Comparison of ENCODE assay signal across 8 cellular contexts in genomic region chr10:114044251-114045070, GRCh38. TPM values are rescaled to one million over a fixed set of nuclear protein-coding genes. Genes with fewer than 3 reads are reported as not detected.
DNase-seq lines count a peak whose midpoint lies in the region; ATAC-seq and TF ChIP-seq lines count a peak whose summit lies in the region.

No MANE protein-coding gene starts in this region.

- no peaks in the 10 kb centered on the region for H3K9me3 Mint-ChIP-seq in CD4-positive, alpha-beta T cell
- no peaks in the 10 kb centered on the region for H3K9me3 Mint-ChIP-seq in effector memory CD8-positive, alpha-beta T cell
- peaks cover 4% of the 10 kb centered on the region for H3K9me3 Mint-ChIP-seq in neural progenitor cell

- intact Hi-C loops in CD4-positive, alpha-beta T cell (cut with DNase I, micrococcal nuclease), result loop anchor here in 1 of 2 experiments (5.0 kb wide), 2 partner anchors 53 to 82 kb away; no protein-coding TSS in a partner anchor

- peaks cover 9% of the 10 kb centered on the region for H3F3A ChIP-seq in neural progenitor cell (ENCODE audit: low read depth)

- H3K4me1 Mint-ChIP-seq in CD4-positive, alpha-beta T cell (ENCODE audit: low read depth), result peaks cover 7% of the 10 kb centered on the region
- peaks cover 8 to 9% of the 10 kb centered on the region in 2 donors for H3K4me1 Mint-ChIP-seq in effector memory CD8-positive, alpha-beta T cell (ENCODE audit: low read depth in 2 of 2)
- H3K4me1 Mint-ChIP-seq in neural progenitor cell, result peaks cover 13% of the 10 kb centered on the region

- peaks cover 72% of the 10 kb centered on the region for H3K27me3 Mint-ChIP-seq in CD4-positive, alpha-beta T cell
- H3K27me3 Mint-ChIP-seq in effector memory CD8-positive, alpha-beta T cell, result peaks cover 57 to 78% of the 10 kb centered on the region in 2 donors
- peaks cover 61% of the 10 kb centered on the region for H3K27me3 Mint-ChIP-seq in neural progenitor cell (ENCODE audit: insufficient read depth, low read depth)

- H3K36me3 ChIP-seq in neural progenitor cell, result no peaks in the 10 kb centered on the region

- no peak overlapping the region for H3K27ac ChIP-seq in CD4-positive, alpha-beta T cell (ENCODE audit: low read depth, low read length)
- H3K27ac ChIP-seq in neural progenitor cell, result no peak overlapping the region

- no peak for TF ChIP-seq CTCF in CD4-positive, alpha-beta T cell (IDR thresholded peaks at IDR 0.05)
- no peak for TF ChIP-seq CTCF in neural progenitor cell (IDR thresholded peaks at IDR 0.05)

- H3K27me3 ChIP-seq in CD4-positive, alpha-beta T cell (ENCODE audit: control insufficient read depth, insufficient read depth, low read length), result peaks cover 68% of the 10 kb centered on the region
- peaks cover 100% of the 10 kb centered on the region for H3K27me3 ChIP-seq in neural progenitor cell

- peak overlapping the region; percentile 79 for H2AFZ ChIP-seq in neural progenitor cell (replicated peaks)

- peak overlapping the region; percentile 78 for H3K4me3 Mint-ChIP-seq in CD4-positive, alpha-beta T cell
- H3K4me3 Mint-ChIP-seq in effector memory CD8-positive, alpha-beta T cell, result peak overlapping the region; percentile 81 to 86
- peak overlapping the region; percentile 85 for H3K4me3 Mint-ChIP-seq in neural progenitor cell

- peaks cover 20% of the 10 kb centered on the region for H4K20me1 ChIP-seq in neural progenitor cell (ENCODE audit: low read depth)

- H3K36me3 Mint-ChIP-seq in CD4-positive, alpha-beta T cell (ENCODE audit: low read depth), result no peaks in the 10 kb centered on the region
- H3K36me3 Mint-ChIP-seq in effector memory CD8-positive, alpha-beta T cell (ENCODE audit: insufficient read depth), result peaks cover 11% of the 10 kb centered on the region
- no peaks in the 10 kb centered on the region for H3K36me3 Mint-ChIP-seq in neural progenitor cell

- ATAC-seq in CD4-positive, alpha-beta T cell (ENCODE audit: poor library complexity), result no peak
- no peak for ATAC-seq in effector memory CD8-positive, alpha-beta T cell (replicated peaks)
- ATAC-seq in HG02973 (IDR thresholded peaks at IDR 0.05; ENCODE audit: unreplicated experiment) (no peak), GM19035 (IDR thresholded peaks at IDR 0.05; ENCODE audit: unreplicated experiment) (no peak)

- H3K4me2 ChIP-seq in neural progenitor cell, result peak overlapping the region; percentile 98

- POLR2A ChIA-PET in CD4-positive, alpha-beta T cell (lab: Charles Lee), result no interaction called here

- no peaks in the 10 kb centered on the region for H3K9me3 ChIP-seq in CD4-positive, alpha-beta T cell (ENCODE audit: control insufficient read depth, low read length)
- no peaks in the 10 kb centered on the region for H3K9me3 ChIP-seq in neural progenitor cell (ENCODE audit: low read depth)

- CTCF ChIA-PET in CD4-positive, alpha-beta T cell (lab: Charles Lee), result no interaction called here

- DNase-seq in CD4-positive, alpha-beta T cell, result no peak
- DNase-seq in Jurkat, Clone E6-1 (ENCODE audit: low read depth, low spot score), result no peak
- DNase-seq in effector memory CD8-positive, alpha-beta T cell, result no peak
- DNase-seq in neural progenitor cell (ENCODE audit: low spot score) (peak; percentile 35), NCI-H1048 (lab: John Stamatoyannopoulos, UW) (no peak), HT-29 (ENCODE audit: low spot score) (no peak)

- no peak overlapping the region for H3K9ac ChIP-seq in neural progenitor cell

- no peak overlapping the region for H3K27ac Mint-ChIP-seq in CD4-positive, alpha-beta T cell
- peak overlapping the region in 1 of 2 donors; percentile 64 for H3K27ac Mint-ChIP-seq in effector memory CD8-positive, alpha-beta T cell
- no peak overlapping the region for H3K27ac Mint-ChIP-seq in neural progenitor cell

- no peaks in the 10 kb centered on the region for H3K79me2 ChIP-seq in neural progenitor cell (ENCODE audit: low read depth)

- H3K4me3 ChIP-seq in Jurkat, Clone E6-1 (ENCODE audit: low read length), result peak overlapping the region; percentile 78
- H3K4me3 ChIP-seq in neural progenitor cell, result peak overlapping the region; percentile 73

- peaks cover 5% of the 10 kb centered on the region for H3K4me1 ChIP-seq in neural progenitor cell

RNA-seq across cellular contexts. Expression of gene ADRB1, which starts 0.8 kb away (rescaled TPM):
- under 1 TPM; 0.08 to 0.11 TPM for total RNA-seq in CD4-positive, alpha-beta T cell
- polyA plus RNA-seq in Jurkat, Clone E6-1 (2012; ENCODE audit: insufficient read depth, insufficient read length), result 0.50 TPM
- total RNA-seq in neural progenitor cell (ENCODE audit: low replicate concordance), result 0.09 TPM in 1 of 2 replicates, not detected in the other
- 1.3 and 1.4 TPM in 2 replicates for total RNA-seq in HT-29 (2014; rRNA removed; shearing (Covaris generic))
